In the genomic region with DNA sequence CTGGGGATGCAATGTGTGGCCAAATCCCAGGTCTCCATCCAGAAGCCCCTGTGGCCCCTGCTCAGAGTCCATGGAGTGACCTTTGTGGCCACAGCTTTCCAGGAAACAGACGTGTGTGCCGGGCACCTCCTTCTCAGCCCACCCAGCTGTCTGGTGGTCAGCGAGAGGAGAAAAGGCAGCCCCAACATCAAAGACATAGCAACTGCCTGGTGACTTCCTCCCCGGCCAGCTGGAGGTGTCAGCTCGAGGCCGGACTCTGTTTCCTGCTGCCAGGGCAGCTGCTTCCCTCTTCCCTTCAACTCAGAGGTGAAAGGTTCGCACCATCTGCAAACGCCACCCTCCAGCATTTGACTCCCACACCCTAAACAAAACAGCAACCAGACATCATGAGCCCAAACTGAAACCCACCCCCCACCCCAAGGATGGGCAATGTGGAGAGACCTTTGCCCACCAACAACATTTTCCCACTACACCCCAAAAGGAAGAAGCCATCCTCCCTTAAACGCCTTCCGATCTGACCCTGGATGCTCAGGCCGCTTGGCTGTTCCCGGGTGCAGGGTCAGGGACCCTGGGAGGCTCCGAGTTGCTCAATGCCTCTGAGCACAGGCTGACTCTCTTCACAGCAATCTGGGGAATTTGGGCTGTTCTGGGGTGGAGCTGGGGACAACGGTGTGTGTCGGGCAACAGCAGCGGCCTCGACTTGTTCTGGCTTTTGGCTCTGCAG, we compare ENCODE assay signal across 10 cellular contexts.
DNase-seq lines count a peak whose midpoint lies in the region; ATAC-seq lines count a peak whose summit lies in the region.
"Had no signal": no experiment of that assay in that cellular context is flagged by ENCODE, and none has a peak within 500 bp of the region (broad histone marks: within the 10 kb centered on the region; RNA-seq: fewer than 3 reads in every experiment).

No MANE protein-coding gene starts in this region.

- H3K4me1 ChIP-seq in ACC112 (ENCODE audit: control insufficient read depth, insufficient read depth, low read length, unreplicated experiment) = peaks cover 42% of the 10 kb centered on the region
- H3K4me1 ChIP-seq in mesendoderm (ENCODE audit: control insufficient read depth, low read depth, low read length) = no peaks in the 10 kb centered on the region

- H2BK120ac ChIP-seq in mesendoderm (ENCODE audit: low read depth, low read length) = no peak overlapping the region

- peak overlapping the region; percentile 16 for H3K23ac ChIP-seq in mesendoderm (ENCODE audit: low read length)

- H2AFZ ChIP-seq in ACC112 (ENCODE audit: low read length, unreplicated experiment) = peak overlapping the region; percentile 26

- no peak overlapping the region for H3K9ac ChIP-seq in mesendoderm (ENCODE audit: low read length)

- no peak overlapping the region for H4K8ac ChIP-seq in mesendoderm (ENCODE audit: low read depth, low read length)

- H3K79me1 ChIP-seq in mesendoderm (ENCODE audit: low read length) = no peaks in the 10 kb centered on the region

- H3K4me3 ChIP-seq in ACC112 (ENCODE audit: low read depth, low read length) (peak overlapping the region; percentile 26; the same call in 1 of the 2 replicates), mesendoderm (ENCODE audit: low read length) (no peak overlapping the region)

- H2AK5ac ChIP-seq in mesendoderm (ENCODE audit: low read length) = no peak overlapping the region

- no CpG with 5 or more reads among the region's 17 CpGs for WGBS in mesendoderm (ENCODE audit: extremely low coverage, insufficient coverage, low lambda C conversion rate)

- no peak for ATAC-seq in GM19324 (IDR thresholded peaks at IDR 0.05; ENCODE audit: low FRiP score, unreplicated experiment)
- ATAC-seq: left colon had no signal

- H2BK15ac ChIP-seq in mesendoderm (replicated peaks; ENCODE audit: low read depth) = no peak overlapping the region

- peak overlapping the region; percentile 36 for H3K56ac ChIP-seq in mesendoderm (ENCODE audit: low read length)

- H3K27me3 ChIP-seq in ACC112 (ENCODE audit: insufficient read depth, low read length) (no peaks in the 10 kb centered on the region), mesendoderm (ENCODE audit: insufficient read depth, low read length, poor library complexity) (no peaks in the 10 kb centered on the region)

- H3K36me3 ChIP-seq in ACC112 (ENCODE audit: insufficient read depth, low read length) (no peaks in the 10 kb centered on the region; the same call in 1 of the 2 replicates), mesendoderm (ENCODE audit: control insufficient read depth, insufficient read depth, low read length) (no peaks in the 10 kb centered on the region)

- H3K18ac ChIP-seq in mesendoderm (ENCODE audit: low read length) = peak overlapping the region; percentile 20

- H3K4ac ChIP-seq in mesendoderm (ENCODE audit: low read depth, low read length) = no peak overlapping the region

- peak; percentile 21 for DNase-seq in KG1 (lab: John Stamatoyannopoulos, UW)
- peak; percentile 58 to 63 for DNase-seq in dermis microvascular lymphatic vessel endothelial cell (ENCODE audit: low read depth in 2 of 2)
- peak; percentile 86 for DNase-seq in mesendoderm
- DNase-seq in cerebellar cortex (ENCODE audit: low spot score) = no peak
- DNase-seq in OCI-M1 (lab: John Stamatoyannopoulos, UW) = no peak
- no peak for DNase-seq in NCI-H82 treated with DMSO at 0.1 percent for 48 hours (lab: John Stamatoyannopoulos, UW; ENCODE audit: unreplicated experiment)
- DNase-seq: activated naive CD8-positive, alpha-beta T cell treated with anti-CD3 and anti-CD28 coated beads, Interleukin-2, amount 10 ng/mL, durations not matched to agents 7 days and 5 days; left colon had no signal

- H3K79me2 ChIP-seq in ACC112 (ENCODE audit: control insufficient read depth, insufficient read depth, low read length, unreplicated experiment) (no peaks in the 10 kb centered on the region), mesendoderm (ENCODE audit: control insufficient read depth, insufficient read depth, low read length) (no peaks in the 10 kb centered on the region)

- peak overlapping the region; percentile 48 for H3K27ac ChIP-seq in ACC112 (ENCODE audit: low read depth, low read length)
- H3K27ac ChIP-seq in mesendoderm (ENCODE audit: low read depth, low read length) = no peak overlapping the region

- no peak overlapping the region for H2BK5ac ChIP-seq in mesendoderm (ENCODE audit: low read length)

- H3K4me2 ChIP-seq in mesendoderm (ENCODE audit: low read length) = no peak overlapping the region

- no peak overlapping the region for H4K5ac ChIP-seq in mesendoderm (ENCODE audit: low read length)

Comparison
In these comparisons a context has a peak if more than half of its experiments do, and no peak if none do; other contexts are left out.
1. DNase-seq: peak in KG1 (single experiment), dermis microvascular lymphatic vessel endothelial cell (2 of 2) and mesendoderm (single experiment); none in cerebellar cortex (single experiment), OCI-M1 (single experiment) and NCI-H82 treated with DMSO at 0.1 percent for 48 hours (single experiment).